ENCODE assay signal across 1 cellular context in genomic region chr1:206635080-206635982, GRCh38.
TF ChIP-seq lines count a peak whose summit lies in the region.

Gene DYRK3 (plus strand): TSS chr1:206635536. CDS start chr1:206635704, 168 bp downstream.

TF ChIP-seq in A549, 52 proteins besides CTCF, POLR2A, EP300 and RAD21 (continued from another document):
- TF ChIP-seq ZFP36 (IDR thresholded peaks at IDR 0.05; ENCODE audit: borderline replicate concordance, partially characterized antibody) (no peak), FOXS1 (CRISPR knock-in tag; IDR thresholded peaks at IDR 0.05) (no peak), FOSL2 (IDR thresholded peaks at IDR 0.05) (no peak), FOSL2 (CRISPR knock-in tag; IDR thresholded peaks at IDR 0.05) (no peak), RCOR1 (IDR thresholded peaks at IDR 0.05; ENCODE audit: low read depth, low read length) (no peak), JUN (IDR thresholded peaks at IDR 0.05) (peak; percentile 40 to 85; a peak in 3 of 5 replicates), HDAC2 (IDR thresholded peaks at IDR 0.05) (no peak), MYC (IDR thresholded peaks at IDR 0.05; ENCODE audit: borderline replicate concordance, low read length) (peak; percentile 88), MAFK (IDR thresholded peaks at IDR 0.05; ENCODE audit: partially characterized antibody) (no peak), GATA3 (IDR thresholded peaks at IDR 0.05; ENCODE audit: borderline replicate concordance) (0 out of 2 replicates have a peak, but pooled peaks have one; percentile 14)
- TF ChIP-seq, protein P1, sequence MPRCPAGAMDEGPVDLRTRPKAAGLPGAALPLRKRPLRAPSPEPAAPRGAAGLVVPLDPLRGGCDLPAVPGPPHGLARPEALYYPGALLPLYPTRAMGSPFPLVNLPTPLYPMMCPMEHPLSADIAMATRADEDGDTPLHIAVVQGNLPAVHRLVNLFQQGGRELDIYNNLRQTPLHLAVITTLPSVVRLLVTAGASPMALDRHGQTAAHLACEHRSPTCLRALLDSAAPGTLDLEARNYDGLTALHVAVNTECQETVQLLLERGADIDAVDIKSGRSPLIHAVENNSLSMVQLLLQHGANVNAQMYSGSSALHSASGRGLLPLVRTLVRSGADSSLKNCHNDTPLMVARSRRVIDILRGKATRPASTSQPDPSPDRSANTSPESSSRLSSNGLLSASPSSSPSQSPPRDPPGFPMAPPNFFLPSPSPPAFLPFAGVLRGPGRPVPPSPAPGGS (IDR thresholded peaks at IDR 0.05) = peak; percentile 66
- TF ChIP-seq, protein P2, sequence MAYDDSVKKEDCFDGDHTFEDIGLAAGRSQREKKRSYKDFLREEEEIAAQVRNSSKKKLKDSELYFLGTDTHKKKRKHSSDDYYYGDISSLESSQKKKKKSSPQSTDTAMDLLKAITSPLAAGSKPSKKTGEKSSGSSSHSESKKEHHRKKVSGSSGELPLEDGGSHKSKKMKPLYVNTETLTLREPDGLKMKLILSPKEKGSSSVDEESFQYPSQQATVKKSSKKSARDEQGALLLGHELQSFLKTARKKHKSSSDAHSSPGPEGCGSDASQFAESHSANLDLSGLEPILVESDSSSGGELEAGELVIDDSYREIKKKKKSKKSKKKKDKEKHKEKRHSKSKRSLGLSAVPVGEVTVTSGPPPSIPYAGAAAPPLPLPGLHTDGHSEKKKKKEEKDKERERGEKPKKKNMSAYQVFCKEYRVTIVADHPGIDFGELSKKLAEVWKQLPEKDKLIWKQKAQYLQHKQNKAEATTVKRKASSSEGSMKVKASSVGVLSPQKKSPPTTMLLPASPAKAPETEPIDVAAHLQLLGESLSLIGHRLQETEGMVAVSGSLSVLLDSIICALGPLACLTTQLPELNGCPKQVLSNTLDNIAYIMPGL (CRISPR knock-in tag; IDR thresholded peaks at IDR 0.05; ENCODE audit: borderline replicate concordance) = no peak
- TF ChIP-seq, protein P3, sequence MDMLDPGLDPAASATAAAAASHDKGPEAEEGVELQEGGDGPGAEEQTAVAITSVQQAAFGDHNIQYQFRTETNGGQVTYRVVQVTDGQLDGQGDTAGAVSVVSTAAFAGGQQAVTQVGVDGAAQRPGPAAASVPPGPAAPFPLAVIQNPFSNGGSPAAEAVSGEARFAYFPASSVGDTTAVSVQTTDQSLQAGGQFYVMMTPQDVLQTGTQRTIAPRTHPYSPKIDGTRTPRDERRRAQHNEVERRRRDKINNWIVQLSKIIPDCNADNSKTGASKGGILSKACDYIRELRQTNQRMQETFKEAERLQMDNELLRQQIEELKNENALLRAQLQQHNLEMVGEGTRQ (IDR thresholded peaks at IDR 0.05) = peak; percentile 1; the same call in 1 of the 2 replicates
- TF ChIP-seq, protein P4, sequence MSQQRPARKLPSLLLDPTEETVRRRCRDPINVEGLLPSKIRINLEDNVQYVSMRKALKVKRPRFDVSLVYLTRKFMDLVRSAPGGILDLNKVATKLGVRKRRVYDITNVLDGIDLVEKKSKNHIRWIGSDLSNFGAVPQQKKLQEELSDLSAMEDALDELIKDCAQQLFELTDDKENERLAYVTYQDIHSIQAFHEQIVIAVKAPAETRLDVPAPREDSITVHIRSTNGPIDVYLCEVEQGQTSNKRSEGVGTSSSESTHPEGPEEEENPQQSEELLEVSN (IDR thresholded peaks at IDR 0.05; ENCODE audit: borderline replicate concordance, low read depth) = peak; percentile 98
